In genomic region chr19:39320948-39321831, GRCh38 we compare ENCODE assay signal across 1 cellular context.
TF ChIP-seq lines count a peak whose summit lies in the region.

No MANE protein-coding gene starts in this region.

TF ChIP-seq in WTC11, 78 proteins besides CTCF, POLR2A, EP300 and RAD21 (continued from another document):
- no peak for TF ChIP-seq AFF4 (CRISPR knock-in tag; IDR thresholded peaks at IDR 0.05; ENCODE audit: borderline replicate concordance)
- TF ChIP-seq NR1H2 (CRISPR knock-in tag; IDR thresholded peaks at IDR 0.05): no peak
- TF ChIP-seq ZNF416 (CRISPR knock-in tag; IDR thresholded peaks at IDR 0.05): no peak
